In the genomic region with DNA sequence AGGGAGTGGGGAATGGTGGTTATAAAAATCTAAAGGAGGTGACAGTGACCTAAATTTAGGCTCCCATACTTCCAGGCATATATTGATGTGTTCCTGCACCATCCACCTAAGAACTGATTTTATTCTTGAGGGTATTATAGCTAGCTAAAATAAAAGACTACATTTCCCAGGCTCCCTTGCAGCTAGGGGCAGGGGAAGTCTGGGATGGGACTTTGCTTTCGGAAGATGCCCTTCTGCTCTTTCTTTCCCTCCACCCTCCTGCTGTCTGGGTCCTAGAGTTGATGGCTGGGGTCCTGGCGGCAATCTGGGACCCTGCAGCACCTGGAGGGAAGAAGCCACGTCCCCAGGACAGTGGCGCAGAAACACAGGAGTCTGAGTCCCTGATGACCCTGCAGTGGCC, we compare ENCODE assay signal across 18 cellular contexts.
"Had no signal": no experiment of that assay in that cellular context is flagged by ENCODE, and none has a peak within 500 bp of the region (broad histone marks: within the 10 kb centered on the region; RNA-seq: fewer than 3 reads in every experiment).

No MANE protein-coding gene starts in this region.

- H3K27ac Mint-ChIP-seq: activated CD4-positive, alpha-beta memory T cell treated with anti-CD3 and anti-CD28 coated beads for 36 hours; activated naive CD8-positive, alpha-beta T cell treated with anti-CD3 and anti-CD28 coated beads for 36 hours; activated T-cell treated with anti-CD3 and anti-CD28 coated beads, Interleukin-2, amount 50 U/mL, for 72 hours; endodermal cell; stimulated activated naive CD8-positive, alpha-beta T cell treated with anti-CD3 and anti-CD28 coated beads, Interleukin-15, Interleukin-2, amounts not matched to agents 100 ng/mL and 50 ng/mL, for 24 hours had no signal

- H3K9me3 Mint-ChIP-seq: activated CD4-positive, alpha-beta memory T cell treated with anti-CD3 and anti-CD28 coated beads for 36 hours; activated naive CD8-positive, alpha-beta T cell treated with anti-CD3 and anti-CD28 coated beads for 36 hours; activated T-cell treated with anti-CD3 and anti-CD28 coated beads, Interleukin-2, amount 50 U/mL, for 72 hours; stimulated activated naive CD8-positive, alpha-beta T cell treated with anti-CD3 and anti-CD28 coated beads, Interleukin-15, Interleukin-2, amounts not matched to agents 100 ng/mL and 50 ng/mL, for 24 hours had no signal

- H3K27ac ChIP-seq: brain microvascular endothelial cell, left ventricle myocardium inferior, ovary, thoracic aorta had no signal

- ATAC-seq: activated T-cell treated with anti-CD3 and anti-CD28 coated beads, Interleukin-2, amount 50 U/mL, for 72 hours had no signal

- H3K36me3 Mint-ChIP-seq: activated CD4-positive, alpha-beta memory T cell treated with anti-CD3 and anti-CD28 coated beads for 36 hours; activated naive CD8-positive, alpha-beta T cell treated with anti-CD3 and anti-CD28 coated beads for 36 hours had no signal

- H3K27me3 Mint-ChIP-seq: activated CD4-positive, alpha-beta memory T cell treated with anti-CD3 and anti-CD28 coated beads for 36 hours; activated naive CD8-positive, alpha-beta T cell treated with anti-CD3 and anti-CD28 coated beads for 36 hours; stimulated activated naive CD8-positive, alpha-beta T cell treated with anti-CD3 and anti-CD28 coated beads, Interleukin-15, Interleukin-2, amounts not matched to agents 100 ng/mL and 50 ng/mL, for 24 hours had no signal

- H3K36me3 ChIP-seq: brain microvascular endothelial cell, left ventricle myocardium inferior, ovary, thoracic aorta had no signal

- H3K9me3 ChIP-seq: left ventricle myocardium inferior, ovary, thoracic aorta had no signal

- H3K4me1 Mint-ChIP-seq: activated naive CD8-positive, alpha-beta T cell treated with anti-CD3 and anti-CD28 coated beads for 36 hours had no signal

- H3K27me3 ChIP-seq: brain microvascular endothelial cell, ovary had no signal

- H3K4me3 ChIP-seq: left ventricle myocardium inferior, ovary, thoracic aorta had no signal

- H3K4me3 Mint-ChIP-seq: activated CD4-positive, alpha-beta memory T cell treated with anti-CD3 and anti-CD28 coated beads for 36 hours; activated naive CD8-positive, alpha-beta T cell treated with anti-CD3 and anti-CD28 coated beads for 36 hours; activated T-cell treated with anti-CD3 and anti-CD28 coated beads, Interleukin-2, amount 50 U/mL, for 72 hours; endodermal cell; stimulated activated naive CD8-positive, alpha-beta T cell treated with anti-CD3 and anti-CD28 coated beads, Interleukin-15, Interleukin-2, amounts not matched to agents 100 ng/mL and 50 ng/mL, for 24 hours had no signal

- H3K4me1 ChIP-seq: left ventricle myocardium inferior had no signal

- DNase-seq: activated CD4-positive, alpha-beta memory T cell treated with anti-CD3 and anti-CD28 coated beads for 36 hours; activated CD4-positive, alpha-beta T cell treated with anti-CD3 and anti-CD28 coated beads for 1 hour; activated gamma-delta T cell treated with Interleukin-2 at 50 U/mL for 16 hours; activated naive CD8-positive, alpha-beta T cell treated with anti-CD3 and anti-CD28 coated beads for 36 hours; activated T-cell treated with anti-CD3 and anti-CD28 coated beads, Interleukin-2, amount 50 U/mL, for 72 hours; brain microvascular endothelial cell; dermis blood vessel endothelial cell; endodermal cell; erythroblast; head of caudate nucleus; kidney; left ventricle myocardium inferior; ovary; stimulated activated CD4-positive, alpha-beta T cell treated with anti-CD3 and anti-CD28 coated beads, Interleukin-4, amount 100 ng/mL, for 1 hour; stimulated activated CD8-positive, alpha-beta memory T cell treated with anti-CD3 and anti-CD28 coated beads, Interleukin-4, amount 100 ng/mL, for 48 hours; T-helper 9 cell had no signal
